In the genomic region with DNA sequence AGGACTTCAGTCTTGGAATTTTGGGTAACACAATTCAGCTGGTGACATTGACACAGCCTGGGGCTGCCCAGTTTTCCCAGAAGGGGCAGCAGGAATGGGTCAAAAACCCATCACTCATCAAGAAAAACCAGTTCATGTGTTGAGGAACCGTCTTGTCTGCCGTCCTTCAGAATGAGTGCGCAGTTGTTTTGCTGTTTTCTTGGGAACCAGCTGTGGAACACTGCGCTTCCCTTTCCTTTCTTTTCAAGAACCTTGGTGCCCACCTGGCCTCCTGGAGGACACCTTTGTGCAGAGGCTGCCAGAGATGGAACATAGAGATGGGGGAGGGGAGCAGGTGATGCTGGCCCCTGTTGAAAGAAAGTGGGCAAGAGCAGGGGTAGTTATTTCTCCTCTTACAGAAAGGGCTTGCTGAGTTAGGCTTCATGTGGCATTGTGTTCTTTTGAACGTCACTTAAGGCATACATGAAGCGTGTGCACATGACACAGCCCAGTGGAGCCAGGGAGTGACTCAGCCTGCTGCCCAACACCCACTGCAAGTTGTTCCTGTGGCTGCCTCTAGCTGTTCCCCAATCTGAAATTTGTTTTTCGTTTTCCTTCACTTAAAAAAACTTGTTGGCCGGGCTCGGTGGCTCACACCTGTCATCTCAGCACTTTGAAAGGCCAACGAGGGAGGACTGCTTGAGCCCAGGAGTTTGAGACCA, we compare ENCODE assay signal across 8 cellular contexts.
DNase-seq lines count a peak whose midpoint lies in the region; ATAC-seq and TF ChIP-seq lines count a peak whose summit lies in the region.

No MANE protein-coding gene starts in this region.

- intact Hi-C loops in PC-9 (cut with micrococcal nuclease; ENCODE audit: unreplicated experiment): loop anchor here (2.0 kb wide), 1 partner anchor 93 kb away; no protein-coding TSS in a partner anchor

- H3K27me3 ChIP-seq in PC-9 (ENCODE audit: insufficient read depth, low read depth): no peaks in the 10 kb centered on the region

- peak overlapping the region; percentile 8; the same call in 1 of the 2 replicates for H3K4me2 ChIP-seq in PC-9

- no peaks in the 10 kb centered on the region for H3K4me1 Mint-ChIP-seq in activated CD4-positive, alpha-beta T cell treated with anti-CD3 and anti-CD28 coated beads, Interleukin-2, amount 10 ng/mL, durations not matched to agents 7 days and 5 days

- DNase-seq in AG08396 (ENCODE audit: low spot score) (peak; percentile 91), PC-9 (peak in 1 of 2 experiments; percentile 69), occipital lobe (lab: John Stamatoyannopoulos, UW) (peak; percentile 28), NCI-H1092 (lab: John Stamatoyannopoulos, UW) (no peak)
- no peak for DNase-seq in activated CD4-positive, alpha-beta T cell treated with anti-CD3 and anti-CD28 coated beads, Interleukin-2, amount 10 ng/mL, durations not matched to agents 7 days and 5 days

- ATAC-seq in GM19023 (IDR thresholded peaks at IDR 0.05; ENCODE audit: unreplicated experiment) (peak; percentile 85), HG03066 (IDR thresholded peaks at IDR 0.05; ENCODE audit: low read depth, unreplicated experiment) (peak; percentile 80), esophagus mucosa (peak; percentile 93)

- no peaks in the 10 kb centered on the region for H4K20me1 ChIP-seq in PC-9 (ENCODE audit: insufficient read depth)

- no peaks in the 10 kb centered on the region for H3K36me3 Mint-ChIP-seq in activated CD4-positive, alpha-beta T cell treated with anti-CD3 and anti-CD28 coated beads, Interleukin-2, amount 10 ng/mL, durations not matched to agents 7 days and 5 days (ENCODE audit: low read depth)

- POLR2A ChIA-PET in PC-9 (lab: Charles Lee; ENCODE audit: unreplicated experiment): no interaction called here
- POLR2A ChIA-PET in activated CD4-positive, alpha-beta T cell treated with anti-CD3 and anti-CD28 coated beads, Interleukin-2, amount 10 ng/mL, durations not matched to agents 7 days and 5 days (lab: Charles Lee): no interaction called here

- H3K9me3 Mint-ChIP-seq in activated CD4-positive, alpha-beta T cell treated with anti-CD3 and anti-CD28 coated beads, Interleukin-2, amount 10 ng/mL, durations not matched to agents 7 days and 5 days: no peaks in the 10 kb centered on the region

- H3K4me1 ChIP-seq in PC-9 (replicated peaks; ENCODE audit: insufficient read depth): peaks cover 39% of the 10 kb centered on the region

- no TSS peak for BruUV-seq in PC-9 (replicated peaks; lab: Mats Ljungman, UMichigan)

- H3K27ac Mint-ChIP-seq in activated CD4-positive, alpha-beta T cell treated with anti-CD3 and anti-CD28 coated beads, Interleukin-2, amount 10 ng/mL, durations not matched to agents 7 days and 5 days: no peak overlapping the region

- no peaks in the 10 kb centered on the region for H3K36me3 ChIP-seq in PC-9 (ENCODE audit: low read depth)

- no peak overlapping the region for H2AFZ ChIP-seq in PC-9

- no peaks in the 10 kb centered on the region for H3K9me2 ChIP-seq in PC-9 (ENCODE audit: insufficient read depth)

- TF ChIP-seq CTCF in PC-9 (conservative IDR thresholded peaks at IDR 0.05): no peak

- no peak overlapping the region for H3K4me3 ChIP-seq in PC-9

- H3K4me3 Mint-ChIP-seq in activated CD4-positive, alpha-beta T cell treated with anti-CD3 and anti-CD28 coated beads, Interleukin-2, amount 10 ng/mL, durations not matched to agents 7 days and 5 days: no peak overlapping the region

- H3K9me3 ChIP-seq in PC-9 (ENCODE audit: insufficient read depth, low read depth): no peaks in the 10 kb centered on the region

- H3F3A ChIP-seq in PC-9 (ENCODE audit: insufficient read depth, low read depth): peaks cover 30% of the 10 kb centered on the region; the same call in 1 of the 2 replicates

- H3K27me3 Mint-ChIP-seq in activated CD4-positive, alpha-beta T cell treated with anti-CD3 and anti-CD28 coated beads, Interleukin-2, amount 10 ng/mL, durations not matched to agents 7 days and 5 days: no peaks in the 10 kb centered on the region

- H3K27ac ChIP-seq in PC-9: peak overlapping the region; percentile 1; the same call in 1 of the 2 replicates

- CTCF ChIA-PET in PC-9 (lab: Charles Lee): no interaction called here
- CTCF ChIA-PET in activated CD4-positive, alpha-beta T cell treated with anti-CD3 and anti-CD28 coated beads, Interleukin-2, amount 10 ng/mL, durations not matched to agents 7 days and 5 days (lab: Charles Lee): no interaction called here

- no peaks in the 10 kb centered on the region for H3K79me2 ChIP-seq in PC-9 (ENCODE audit: low read depth)

Comparison
In these comparisons a context has a peak if more than half of its experiments do, and no peak if none do; other contexts are left out.
1. DNase-seq: peak in AG08396 (single experiment) and occipital lobe (single experiment); none in NCI-H1092 (single experiment) and activated CD4-positive, alpha-beta T cell treated with anti-CD3 and anti-CD28 coated beads, Interleukin-2, amount 10 ng/mL, durations not matched to agents 7 days and 5 days (single experiment).
2. Peak in every context shown above with its lines, with median percentiles within 50 percentile points of each other: ATAC-seq.